8 cellular contexts compared by ENCODE assay signal in the genomic region with DNA sequence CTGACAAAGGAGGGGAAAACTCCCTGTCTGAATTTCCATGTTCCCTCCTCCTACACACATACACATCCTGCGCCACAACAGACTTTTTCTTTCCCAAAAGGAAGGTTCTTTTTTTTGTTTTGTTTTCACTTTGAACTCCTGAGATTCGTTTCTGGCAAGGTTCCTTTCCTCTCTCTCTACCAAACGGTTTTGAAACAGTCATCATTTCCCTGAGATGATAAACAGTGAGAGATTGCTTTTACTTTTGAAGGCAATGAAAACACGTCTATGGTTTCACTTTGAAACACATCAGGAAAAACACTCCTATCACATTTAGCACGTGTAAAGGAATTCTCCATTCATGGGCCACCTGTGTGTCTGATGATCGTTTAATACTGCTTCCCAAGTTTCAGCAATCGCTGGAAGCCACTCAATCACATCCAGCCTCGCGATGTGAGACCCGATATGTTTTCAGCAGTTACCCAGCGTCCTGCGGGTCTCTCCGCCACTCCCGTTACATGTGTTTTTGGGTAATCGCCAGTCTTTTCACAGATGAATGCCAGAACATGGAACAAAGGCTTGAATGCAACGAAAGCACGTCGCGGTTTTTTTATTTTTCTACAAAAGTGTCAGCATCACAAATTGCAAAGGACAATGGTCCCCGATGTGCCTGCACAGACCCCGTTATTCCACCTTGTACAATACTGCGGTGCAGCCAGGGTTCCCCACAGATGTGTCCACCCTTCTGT.
DNase-seq lines count a peak whose midpoint lies in the region; ATAC-seq and TF ChIP-seq lines count a peak whose summit lies in the region.

No MANE protein-coding gene starts in this region.

- intact Hi-C loops in thyroid gland (cut with DNase I) = no loop called here

- H3K36me3 ChIP-seq in thyroid gland = no peaks in the 10 kb centered on the region

- no peak for TF ChIP-seq CTCF in AG10803 (conservative IDR thresholded peaks at IDR 0.05; ENCODE audit: low read length)
- TF ChIP-seq CTCF in HL-60 (IDR thresholded peaks at IDR 0.05; ENCODE audit: insufficient read depth, low read length) = no peak
- no peak for TF ChIP-seq CTCF in thyroid gland (IDR thresholded peaks at IDR 0.05)
- no peak for TF ChIP-seq CTCF in GM13977 (IDR thresholded peaks at IDR 0.05; ENCODE audit: extremely low read depth, insufficient read depth, missing control alignments)

- H3K27me3 ChIP-seq in HL-60 (ENCODE audit: insufficient read depth, poor library complexity, severe bottlenecking) (no peaks in the 10 kb centered on the region), thyroid gland (no peaks in the 10 kb centered on the region)

- peak overlapping the region; percentile 63 for H3K4me3 ChIP-seq in AG10803 (ENCODE audit: low read length)
- peak overlapping the region; percentile 41 for H3K4me3 ChIP-seq in HL-60 (replicated peaks; ENCODE audit: insufficient read depth, low read length)
- peak overlapping the region; percentile 19 to 35 (median 27) for H3K4me3 ChIP-seq in thyroid gland (replicated peaks in 1 of 3)

- H3K36me3 Mint-ChIP-seq in activated naive CD4-positive, alpha-beta T cell treated with anti-CD3 and anti-CD28 coated beads, Interleukin-2, amount 50 U/mL, for 72 hours = no peaks in the 10 kb centered on the region

- DNase-seq in AG10803 (ENCODE audit: low read depth) (peak; percentile 20), HL-60 (ENCODE audit: low read depth in 1 of 2, low spot score in 1 of 2) (no peak), left lobe of liver (ENCODE audit: low spot score) (no peak), thyroid gland (peak; percentile 38 to 48), ureter (ENCODE audit: low spot score) (no peak), GM13977 (ENCODE audit: low spot score) (no peak)
- DNase-seq in activated naive CD4-positive, alpha-beta T cell treated with anti-CD3 and anti-CD28 coated beads, Interleukin-2, amount 50 U/mL, for 72 hours (ENCODE audit: low spot score in 2 of 2) = no peak
- no peak for DNase-seq in effector CD4-positive, alpha-beta T cell

- 16 to 17% methylated on average over 22 of the region's 22 CpGs for WGBS in thyroid gland, 2 donors

- peak overlapping the region; percentile 42 to 75 for H3K27ac Mint-ChIP-seq in activated naive CD4-positive, alpha-beta T cell treated with anti-CD3 and anti-CD28 coated beads, Interleukin-2, amount 50 U/mL, for 72 hours

- no peak overlapping the region for H3K27ac ChIP-seq in HL-60 (replicated peaks)
- H3K27ac ChIP-seq in thyroid gland = no peak overlapping the region

- no peaks in the 10 kb centered on the region for H3K9me3 Mint-ChIP-seq in activated naive CD4-positive, alpha-beta T cell treated with anti-CD3 and anti-CD28 coated beads, Interleukin-2, amount 50 U/mL, for 72 hours

- H3K4me1 ChIP-seq in thyroid gland = peaks cover 0 to 3% of the 10 kb centered on the region in 2 donors

- ATAC-seq in activated naive CD4-positive, alpha-beta T cell treated with anti-CD3 and anti-CD28 coated beads, Interleukin-2, amount 50 U/mL, for 72 hours = peak; percentile 85 to 86
- ATAC-seq in left lobe of liver = peak; percentile 77

- TF ChIP-seq POLR2A in thyroid gland (IDR thresholded peaks at IDR 0.05) = no peak

- no peaks in the 10 kb centered on the region for H3K9me3 ChIP-seq in thyroid gland

- in situ Hi-C loops in GM13977 (cut with MboI; ENCODE audit: low pct_unique_long_range_greater_than_20kb, low sequenced_read_pairs, unreplicated experiment) = no loop called here

Comparison
In these comparisons a context has a peak if more than half of its experiments do, and no peak if none do; other contexts are left out.
1. DNase-seq: peak in AG10803 (single experiment) and thyroid gland (2 of 2); none in HL-60 (0 of 2), activated naive CD4-positive, alpha-beta T cell treated with anti-CD3 and anti-CD28 coated beads, Interleukin-2, amount 50 U/mL, for 72 hours (0 of 2), left lobe of liver (single experiment), ureter (single experiment), effector CD4-positive, alpha-beta T cell (single experiment) and GM13977 (single experiment).
2. Peak in every context shown above with its lines, with median percentiles within 50 percentile points of each other: H3K4me3 ChIP-seq.